ENCODE assay signal across 2 cellular contexts in the genomic region with DNA sequence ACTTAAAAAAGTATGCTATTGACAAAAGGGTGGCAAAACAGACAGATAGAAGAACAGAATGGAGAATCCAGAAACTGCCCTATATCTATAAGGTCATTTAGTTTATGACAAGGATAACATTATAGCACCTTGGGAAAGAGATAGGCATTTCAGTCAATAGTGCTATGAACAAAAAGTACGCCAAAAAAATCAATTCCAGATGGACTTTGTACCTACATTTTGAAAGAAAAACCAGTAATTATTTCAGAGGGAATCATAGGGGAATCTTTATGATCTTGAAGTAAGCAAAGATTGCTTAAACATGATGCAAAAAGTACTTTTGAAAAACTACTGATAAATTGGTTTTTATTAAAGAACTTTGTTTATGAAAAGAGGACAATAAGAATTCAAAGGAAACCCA.
TF ChIP-seq lines count a peak whose summit lies in the region.

No MANE protein-coding gene starts in this region.

TF ChIP-seq in liver, 16 proteins besides CTCF, POLR2A, EP300 and RAD21:
- peak; percentile 61 to 84 for TF ChIP-seq HNF4A (conservative IDR thresholded peaks at IDR 0.05)
- TF ChIP-seq ZBTB33 (IDR thresholded peaks at IDR 0.05), result no peak
- TF ChIP-seq SP1 (IDR thresholded peaks at IDR 0.05), result peak; percentile 26
- TF ChIP-seq HNF4G (IDR thresholded peaks at IDR 0.05), result peak; percentile 20

TF ChIP-seq in HepG2, 621 proteins besides CTCF, POLR2A, EP300 and RAD21:
- no peak for TF ChIP-seq PTBP1 (IDR thresholded peaks at IDR 0.05; ENCODE audit: low read depth, low read length, poor library complexity, severe bottlenecking)
- TF ChIP-seq, protein P1, sequence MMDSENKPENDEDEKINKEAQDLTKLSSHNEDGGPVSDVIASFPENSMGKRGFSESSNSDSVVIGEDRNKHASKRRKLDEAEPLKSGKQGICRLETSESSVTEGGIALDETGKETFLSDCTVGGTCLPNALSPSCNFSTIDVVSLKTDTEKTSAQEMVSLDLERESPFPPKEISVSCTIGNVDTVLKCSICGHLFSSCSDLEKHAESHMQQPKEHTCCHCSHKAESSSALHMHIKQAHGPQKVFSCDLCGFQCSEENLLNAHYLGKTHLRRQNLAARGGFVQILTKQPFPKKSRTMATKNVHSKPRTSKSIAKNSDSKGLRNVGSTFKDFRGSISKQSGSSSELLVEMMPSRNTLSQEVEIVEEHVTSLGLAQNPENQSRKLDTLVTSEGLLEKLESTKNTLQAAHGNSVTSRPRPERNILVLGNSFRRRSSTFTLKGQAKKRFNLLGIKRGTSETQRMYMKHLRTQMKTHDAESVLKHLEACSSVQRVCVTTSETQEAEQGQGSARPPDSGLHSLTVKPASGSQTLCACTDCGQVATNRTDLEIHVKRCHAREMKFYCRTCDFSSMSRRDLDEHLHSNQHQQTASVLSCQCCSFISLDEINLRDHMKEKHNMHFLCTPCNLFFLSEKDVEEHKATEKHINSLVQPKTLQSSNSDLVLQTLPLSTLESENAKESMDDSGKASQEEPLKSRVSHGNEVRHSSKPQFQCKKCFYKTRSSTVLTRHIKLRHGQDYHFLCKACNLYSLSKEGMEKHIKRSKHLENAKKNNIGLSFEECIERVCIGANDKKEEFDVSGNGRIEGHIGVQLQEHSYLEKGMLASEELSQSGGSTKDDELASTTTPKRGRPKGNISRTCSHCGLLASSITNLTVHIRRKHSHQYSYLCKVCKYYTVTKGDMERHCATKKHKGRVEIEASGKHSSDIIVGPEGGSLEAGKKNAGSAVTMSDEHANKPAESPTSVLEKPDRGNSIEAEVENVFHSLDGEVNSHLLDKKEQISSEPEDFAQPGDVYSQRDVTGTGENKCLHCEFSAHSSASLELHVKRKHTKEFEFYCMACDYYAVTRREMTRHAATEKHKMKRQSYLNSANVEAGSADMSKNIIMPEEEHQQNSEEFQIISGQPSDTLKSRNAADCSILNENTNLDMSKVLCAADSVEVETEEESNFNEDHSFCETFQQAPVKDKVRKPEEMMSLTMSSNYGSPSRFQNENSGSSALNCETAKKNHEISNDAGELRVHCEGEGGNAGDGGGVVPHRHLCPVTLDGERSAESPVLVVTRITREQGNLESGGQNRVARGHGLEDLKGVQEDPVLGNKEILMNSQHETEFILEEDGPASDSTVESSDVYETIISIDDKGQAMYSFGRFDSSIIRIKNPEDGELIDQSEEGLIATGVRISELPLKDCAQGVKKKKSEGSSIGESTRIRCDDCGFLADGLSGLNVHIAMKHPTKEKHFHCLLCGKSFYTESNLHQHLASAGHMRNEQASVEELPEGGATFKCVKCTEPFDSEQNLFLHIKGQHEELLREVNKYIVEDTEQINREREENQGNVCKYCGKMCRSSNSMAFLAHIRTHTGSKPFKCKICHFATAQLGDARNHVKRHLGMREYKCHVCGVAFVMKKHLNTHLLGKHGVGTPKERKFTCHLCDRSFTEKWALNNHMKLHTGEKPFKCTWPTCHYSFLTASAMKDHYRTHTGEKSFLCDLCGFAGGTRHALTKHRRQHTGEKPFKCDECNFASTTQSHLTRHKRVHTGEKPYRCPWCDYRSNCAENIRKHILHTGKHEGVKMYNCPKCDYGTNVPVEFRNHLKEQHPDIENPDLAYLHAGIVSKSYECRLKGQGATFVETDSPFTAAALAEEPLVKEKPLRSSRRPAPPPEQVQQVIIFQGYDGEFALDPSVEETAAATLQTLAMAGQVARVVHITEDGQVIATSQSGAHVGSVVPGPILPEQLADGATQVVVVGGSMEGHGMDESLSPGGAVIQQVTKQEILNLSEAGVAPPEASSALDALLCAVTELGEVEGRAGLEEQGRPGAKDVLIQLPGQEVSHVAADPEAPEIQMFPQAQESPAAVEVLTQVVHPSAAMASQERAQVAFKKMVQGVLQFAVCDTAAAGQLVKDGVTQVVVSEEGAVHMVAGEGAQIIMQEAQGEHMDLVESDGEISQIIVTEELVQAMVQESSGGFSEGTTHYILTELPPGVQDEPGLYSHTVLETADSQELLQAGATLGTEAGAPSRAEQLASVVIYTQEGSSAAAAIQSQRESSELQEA (CRISPR knock-in tag; IDR thresholded peaks at IDR 0.05; ENCODE audit: not compliant biosample characterization), result no peak
- no peak for TF ChIP-seq BHLHE40 (IDR thresholded peaks at IDR 0.05; ENCODE audit: low read length)
- no peak for TF ChIP-seq ZNF720 (CRISPR knock-in tag; IDR thresholded peaks at IDR 0.05)
- no peak for TF ChIP-seq ZNF274 (CRISPR knock-in tag; IDR thresholded peaks at IDR 0.05)
- no peak for TF ChIP-seq THAP8 (CRISPR knock-in tag; IDR thresholded peaks at IDR 0.05; ENCODE audit: borderline replicate concordance)
- no peak for TF ChIP-seq RCOR2 (CRISPR knock-in tag; IDR thresholded peaks at IDR 0.05)
- no peak for TF ChIP-seq SMAD3 (CRISPR knock-in tag; IDR thresholded peaks at IDR 0.05)
- TF ChIP-seq HNRNPL (IDR thresholded peaks at IDR 0.05; ENCODE audit: low read depth, low read length), result no peak
